23 cellular contexts compared by ENCODE assay signal in the genomic region with DNA sequence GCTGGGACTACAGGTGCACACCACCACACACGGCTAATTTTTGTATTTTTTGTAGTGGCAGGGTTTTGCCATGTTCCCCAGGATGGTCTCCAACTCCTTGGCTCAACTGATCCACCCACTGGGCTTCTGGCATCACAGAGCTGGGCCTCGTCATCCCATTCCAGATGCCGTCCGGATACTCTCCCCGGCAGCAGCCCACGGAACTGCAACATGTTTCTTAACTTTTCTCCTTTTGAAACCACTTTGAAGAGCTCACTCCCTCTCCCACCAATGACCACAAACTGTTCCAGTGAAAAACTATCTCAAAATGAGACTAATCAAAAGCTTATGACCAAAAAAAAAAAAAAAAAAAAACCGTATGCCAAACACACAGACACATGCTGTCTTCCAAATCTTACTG.
"Had no signal": no experiment of that assay in that cellular context is flagged by ENCODE, and none has a peak within 500 bp of the region (broad histone marks: within the 10 kb centered on the region; RNA-seq: fewer than 3 reads in every experiment).

No MANE protein-coding gene starts in this region.

- H3K27me3 ChIP-seq: colonic mucosa, dorsolateral prefrontal cortex, esophagus muscularis mucosa, sigmoid colon had no signal

- H3K4me3 ChIP-seq: colonic mucosa, dorsolateral prefrontal cortex, esophagus muscularis mucosa, left ventricle myocardium inferior, sigmoid colon, smooth muscle cell, thoracic aorta had no signal

- DNase-seq: activated CD8-positive, alpha-beta memory T cell treated with anti-CD3 and anti-CD28 coated beads, Interleukin-2, amount 50 U/mL, for 48 hours; activated naive CD4-positive, alpha-beta T cell; activated naive CD8-positive, alpha-beta T cell treated with anti-CD3 and anti-CD28 coated beads for 36 hours; activated T-cell treated with anti-CD3 and anti-CD28 coated beads, Interleukin-2, amount 50 U/mL, for 4 hours; amniotic stem cell; colonic mucosa; effector memory CD8-positive, alpha-beta T cell; glutamatergic neuron; hippocampal formation; left ventricle myocardium inferior; mammary epithelial cell; nephron progenitor cell; occipital lobe; sigmoid colon; stimulated activated CD4-positive, alpha-beta T cell treated with anti-CD3 and anti-CD28 coated beads, Interleukin-15, amount 100 ng/mL, for 24 hours; T-helper 1 cell had no signal

- H3K4me3 Mint-ChIP-seq: activated naive CD8-positive, alpha-beta T cell treated with anti-CD3 and anti-CD28 coated beads for 36 hours; activated T-cell treated with anti-CD3 and anti-CD28 coated beads, Interleukin-2, amount 50 U/mL, for 4 hours; effector memory CD8-positive, alpha-beta T cell; nephron progenitor cell; stimulated activated memory B cell treated with anti-CD40 and anti-IgM and Interleukin-4, amounts not matched to agents 10 μg/mL and 1 μg/mL and 100 μg/mL, for 72 hours; type B pancreatic cell had no signal

- ATAC-seq: activated T-cell treated with anti-CD3 and anti-CD28 coated beads, Interleukin-2, amount 50 U/mL, for 4 hours; effector memory CD8-positive, alpha-beta T cell; stimulated activated memory B cell treated with anti-CD40 and anti-IgM and Interleukin-4, amounts not matched to agents 10 μg/mL and 1 μg/mL and 100 μg/mL, for 72 hours had no signal

- H3K9me3 Mint-ChIP-seq: activated naive CD8-positive, alpha-beta T cell treated with anti-CD3 and anti-CD28 coated beads for 36 hours; activated T-cell treated with anti-CD3 and anti-CD28 coated beads, Interleukin-2, amount 50 U/mL, for 4 hours; activated T-helper 2 cell treated with anti-CD3 and anti-CD28 coated beads, Interferon-gamma antibody, Interleukin-2, Interleukin-4, amounts not matched to agents 10 μg/mL and 5 μg/mL and 100 μg/mL, durations not matched to agents 14 hours and 24 hours and 36 hours; effector memory CD8-positive, alpha-beta T cell; nephron progenitor cell; stimulated activated memory B cell treated with anti-CD40 and anti-IgM and Interleukin-4, amounts not matched to agents 10 μg/mL and 1 μg/mL and 100 μg/mL, for 72 hours; type B pancreatic cell had no signal

- H3K4me1 ChIP-seq: colonic mucosa, sigmoid colon had no signal

- H3K4me1 Mint-ChIP-seq: activated naive CD8-positive, alpha-beta T cell treated with anti-CD3 and anti-CD28 coated beads for 36 hours had no signal

- H3K27ac ChIP-seq: colonic mucosa, esophagus muscularis mucosa, left ventricle myocardium inferior, sigmoid colon, thoracic aorta had no signal

- H3K9me3 ChIP-seq: colonic mucosa, esophagus muscularis mucosa, left ventricle myocardium inferior, sigmoid colon, thoracic aorta had no signal

- H3K36me3 ChIP-seq: colonic mucosa, thoracic aorta had no signal

- H3K36me3 Mint-ChIP-seq: activated naive CD8-positive, alpha-beta T cell treated with anti-CD3 and anti-CD28 coated beads for 36 hours; type B pancreatic cell had no signal

- H3K27me3 Mint-ChIP-seq: activated naive CD8-positive, alpha-beta T cell treated with anti-CD3 and anti-CD28 coated beads for 36 hours; effector memory CD8-positive, alpha-beta T cell; stimulated activated memory B cell treated with anti-CD40 and anti-IgM and Interleukin-4, amounts not matched to agents 10 μg/mL and 1 μg/mL and 100 μg/mL, for 72 hours; type B pancreatic cell had no signal

- H3K27ac Mint-ChIP-seq: activated naive CD8-positive, alpha-beta T cell treated with anti-CD3 and anti-CD28 coated beads for 36 hours; activated T-helper 2 cell treated with anti-CD3 and anti-CD28 coated beads, Interferon-gamma antibody, Interleukin-2, Interleukin-4, amounts not matched to agents 10 μg/mL and 5 μg/mL and 100 μg/mL, durations not matched to agents 14 hours and 24 hours and 36 hours; effector memory CD8-positive, alpha-beta T cell; nephron progenitor cell; stimulated activated memory B cell treated with anti-CD40 and anti-IgM and Interleukin-4, amounts not matched to agents 10 μg/mL and 1 μg/mL and 100 μg/mL, for 72 hours; type B pancreatic cell had no signal
